In genomic region chr4:68365068-68365467, GRCh38 we compare ENCODE assay signal across 28 cellular contexts.
"Had no signal": no experiment of that assay in that cellular context is flagged by ENCODE, and none has a peak within 500 bp of the region (broad histone marks: within the 10 kb centered on the region; RNA-seq: fewer than 3 reads in every experiment).

No MANE protein-coding gene starts in this region.

- FAIRE-seq: small intestine, urothelium cell line had no signal

- ATAC-seq: psoas muscle; right cardiac atrium; right lobe of liver; stimulated activated effector memory CD8-positive, alpha-beta T cell treated with anti-CD3 and anti-CD28 coated beads, Interleukin-12 subunit alpha, Interleukin-12 subunit beta, amount 100 ng/mL, for 72 hours; stimulated activated naive B cell treated with anti-CD40 and anti-IgM and Interleukin-4, amounts not matched to agents 10 μg/mL and 1 μg/mL and 100 μg/mL, for 72 hours had no signal

- H3K9ac ChIP-seq: neural progenitor cell, parathyroid adenoma had no signal

- H3K4me3 ChIP-seq: neural progenitor cell, ovary, psoas muscle, right lobe of liver, sigmoid colon, stomach, thoracic aorta, thyroid gland, tibial nerve, upper lobe of left lung, vagina had no signal

- H3K27ac ChIP-seq: neural progenitor cell, ovary, parathyroid adenoma, psoas muscle, right lobe of liver, sigmoid colon, stomach, thoracic aorta, thyroid gland, tibial nerve, upper lobe of left lung, vagina had no signal

- H3K36me3 ChIP-seq: neural progenitor cell, ovary, right lobe of liver, sigmoid colon, stomach, thoracic aorta, thyroid gland, tibial nerve, upper lobe of left lung, vagina had no signal

- H3K27ac Mint-ChIP-seq: neural progenitor cell; progenitor cell of endocrine pancreas; stimulated activated effector memory CD8-positive, alpha-beta T cell treated with anti-CD3 and anti-CD28 coated beads, Interleukin-12 subunit alpha, Interleukin-12 subunit beta, amount 100 ng/mL, for 72 hours; stimulated activated naive B cell treated with anti-CD40 and anti-IgM and Interleukin-4, amounts not matched to agents 10 μg/mL and 1 μg/mL and 100 μg/mL, for 72 hours; stimulated activated naive CD8-positive, alpha-beta T cell treated with anti-CD3 and anti-CD28 coated beads, Interleukin-15, Interleukin-2, amounts not matched to agents 100 ng/mL and 50 ng/mL, for 24 hours had no signal

- H3K4me3 Mint-ChIP-seq: nephron; neural progenitor cell; stimulated activated effector memory CD8-positive, alpha-beta T cell treated with anti-CD3 and anti-CD28 coated beads, Interleukin-12 subunit alpha, Interleukin-12 subunit beta, amount 100 ng/mL, for 72 hours; stimulated activated naive B cell treated with anti-CD40 and anti-IgM and Interleukin-4, amounts not matched to agents 10 μg/mL and 1 μg/mL and 100 μg/mL, for 72 hours; stimulated activated naive CD8-positive, alpha-beta T cell treated with anti-CD3 and anti-CD28 coated beads, Interleukin-15, Interleukin-2, amounts not matched to agents 100 ng/mL and 50 ng/mL, for 24 hours had no signal

- H3K36me3 Mint-ChIP-seq: neural progenitor cell; stimulated activated effector memory CD8-positive, alpha-beta T cell treated with anti-CD3 and anti-CD28 coated beads, Interleukin-12 subunit alpha, Interleukin-12 subunit beta, amount 100 ng/mL, for 72 hours; stimulated activated naive B cell treated with anti-CD40 and anti-IgM and Interleukin-4, amounts not matched to agents 10 μg/mL and 1 μg/mL and 100 μg/mL, for 72 hours had no signal

- H3K9me3 Mint-ChIP-seq: stimulated activated effector memory CD8-positive, alpha-beta T cell treated with anti-CD3 and anti-CD28 coated beads, Interleukin-12 subunit alpha, Interleukin-12 subunit beta, amount 100 ng/mL, for 72 hours; stimulated activated naive CD8-positive, alpha-beta T cell treated with anti-CD3 and anti-CD28 coated beads, Interleukin-15, Interleukin-2, amounts not matched to agents 100 ng/mL and 50 ng/mL, for 24 hours had no signal

- H3K27me3 ChIP-seq: neural progenitor cell, ovary, right lobe of liver, thyroid gland, tibial nerve, upper lobe of left lung, vagina had no signal

- DNase-seq: occipital lobe; ovary; posterior cingulate gyrus; psoas muscle; right cardiac atrium; right lobe of liver; sigmoid colon; small intestine; stimulated activated CD4-positive, alpha-beta T cell treated with anti-CD3 and anti-CD28 coated beads, Interleukin-15, amount 100 ng/mL, for 24 hours; stimulated activated CD4-positive, alpha-beta T cell treated with anti-CD3 and anti-CD28 coated beads, Interleukin-2, amount 100 ng/mL, for 24 hours; stimulated activated CD4-positive, alpha-beta T cell treated with anti-CD3 and anti-CD28 coated beads, Interleukin-2, amount 100 ng/mL, for 48 hours; stimulated activated CD4-positive, alpha-beta T cell treated with anti-CD3 and anti-CD28 coated beads, Interleukin-4, amount 100 ng/mL, for 24 hours; stimulated activated naive B cell treated with anti-CD40 and anti-IgM and Interleukin-4, amounts not matched to agents 10 μg/mL and 1 μg/mL and 100 μg/mL, for 72 hours; stimulated activated naive CD4-positive, alpha-beta T cell treated with Interleukin-2 at 50 U/mL for 16 hours; stomach; thyroid gland; trophoblast cell; upper lobe of left lung had no signal

- H3K4me2 ChIP-seq: neural progenitor cell had no signal

- H3K4me1 ChIP-seq: neural progenitor cell, parathyroid adenoma, psoas muscle, right lobe of liver, sigmoid colon, thyroid gland, tibial nerve had no signal

- H3K4me1 Mint-ChIP-seq: nephron; neural progenitor cell; stimulated activated effector memory CD8-positive, alpha-beta T cell treated with anti-CD3 and anti-CD28 coated beads, Interleukin-12 subunit alpha, Interleukin-12 subunit beta, amount 100 ng/mL, for 72 hours had no signal

- H3K9me3 ChIP-seq: ovary, psoas muscle, right lobe of liver, sigmoid colon, stomach, thoracic aorta, thyroid gland, tibial nerve, upper lobe of left lung, vagina had no signal
